10 cellular contexts compared by ENCODE assay signal in genomic region chr1:67338642-67339041, GRCh38. TPM values are rescaled to one million over a fixed set of nuclear protein-coding genes. Genes with fewer than 3 reads are reported as not detected.
DNase-seq lines count a peak whose midpoint lies in the region; ATAC-seq lines count a peak whose summit lies in the region.
"Had no signal": no experiment of that assay in that cellular context is flagged by ENCODE, and none has a peak within 500 bp of the region (broad histone marks: within the 10 kb centered on the region; RNA-seq: fewer than 3 reads in every experiment).

No MANE protein-coding gene starts in this region.

- peaks cover 87% of the 10 kb centered on the region for H3K4me1 Mint-ChIP-seq in activated CD4-positive, alpha-beta memory T cell treated with anti-CD3 and anti-CD28 coated beads for 36 hours (ENCODE audit: low read depth)
- H3K4me1 Mint-ChIP-seq in stimulated activated naive CD8-positive, alpha-beta T cell treated with anti-CD3 and anti-CD28 coated beads, Interleukin-15, amount 100 ng/mL, for 72 hours = peaks cover 92% of the 10 kb centered on the region

- peak; percentile 49 for DNase-seq in stimulated activated CD4-positive, alpha-beta T cell treated with anti-CD3 and anti-CD28 coated beads, Interleukin-4, amount 100 ng/mL, for 24 hours
- DNase-seq in stimulated activated CD4-positive, alpha-beta T cell treated with anti-CD3 and anti-CD28 coated beads, Interleukin-4, amount 100 ng/mL, for 4 hours = no peak
- peak; percentile 36 for DNase-seq in activated CD4-positive, alpha-beta memory T cell treated with anti-CD3 and anti-CD28 coated beads for 36 hours
- DNase-seq in stimulated activated naive CD8-positive, alpha-beta T cell treated with anti-CD3 and anti-CD28 coated beads, Interleukin-15, amount 100 ng/mL, for 72 hours = no peak
- DNase-seq in dermis blood vessel endothelial cell (no peak), NCI-H1105 treated with DMSO at 0.1 percent for 48 hours (lab: John Stamatoyannopoulos, UW) (no peak)
- DNase-seq: NCI-H1694 treated with DMSO at 0.1 percent for 48 hours had no signal

- intact Hi-C loops in activated CD4-positive, alpha-beta memory T cell treated with anti-CD3 and anti-CD28 coated beads for 36 hours (cut with micrococcal nuclease) = loop anchor here (1.0 to 10.0 kb wide), 8 partner anchors 24 to 1004 kb away; no protein-coding TSS in a partner anchor

- peak overlapping the region; percentile 97 for H3K27ac Mint-ChIP-seq in activated CD4-positive, alpha-beta memory T cell treated with anti-CD3 and anti-CD28 coated beads for 36 hours
- H3K27ac Mint-ChIP-seq in stimulated activated naive CD8-positive, alpha-beta T cell treated with anti-CD3 and anti-CD28 coated beads, Interleukin-15, amount 100 ng/mL, for 72 hours = peak overlapping the region; percentile 35 to 96

- ATAC-seq in HG02973 (IDR thresholded peaks at IDR 0.05; ENCODE audit: unreplicated experiment) = peak; percentile 38
- no peak for ATAC-seq in stimulated activated naive CD8-positive, alpha-beta T cell treated with anti-CD3 and anti-CD28 coated beads, Interleukin-15, amount 100 ng/mL, for 72 hours
- ATAC-seq in GM18870 (IDR thresholded peaks at IDR 0.05; ENCODE audit: unreplicated experiment) = no peak

- no peaks in the 10 kb centered on the region for H3K9me3 Mint-ChIP-seq in activated CD4-positive, alpha-beta memory T cell treated with anti-CD3 and anti-CD28 coated beads for 36 hours
- no peaks in the 10 kb centered on the region for H3K9me3 Mint-ChIP-seq in stimulated activated naive CD8-positive, alpha-beta T cell treated with anti-CD3 and anti-CD28 coated beads, Interleukin-15, amount 100 ng/mL, for 72 hours

- CTCF ChIA-PET in activated CD4-positive, alpha-beta memory T cell treated with anti-CD3 and anti-CD28 coated beads for 36 hours (lab: Charles Lee) = interaction anchor here (1.1 to 2.4 kb wide), 6 partner anchors 10 to 343 kb away, joined by 3 to 14 read pairs (median 6); no protein-coding TSS in a partner anchor

- peak overlapping the region; percentile 55 for H3K4me3 Mint-ChIP-seq in activated CD4-positive, alpha-beta memory T cell treated with anti-CD3 and anti-CD28 coated beads for 36 hours
- H3K4me3 Mint-ChIP-seq in stimulated activated naive CD8-positive, alpha-beta T cell treated with anti-CD3 and anti-CD28 coated beads, Interleukin-15, amount 100 ng/mL, for 72 hours = peak overlapping the region; percentile 61 to 67

- H3K27me3 Mint-ChIP-seq in activated CD4-positive, alpha-beta memory T cell treated with anti-CD3 and anti-CD28 coated beads for 36 hours = no peaks in the 10 kb centered on the region
- H3K27me3 Mint-ChIP-seq in stimulated activated naive CD8-positive, alpha-beta T cell treated with anti-CD3 and anti-CD28 coated beads, Interleukin-15, amount 100 ng/mL, for 72 hours = no peaks in the 10 kb centered on the region

- POLR2A ChIA-PET in activated CD4-positive, alpha-beta memory T cell treated with anti-CD3 and anti-CD28 coated beads for 36 hours (lab: Charles Lee) = interaction anchor here (0.6 to 3.1 kb wide), 15 partner anchors 12 to 172 kb away, joined by 3 to 32 read pairs (median 6); partner anchors contain the start of genes IL12RB2 and IL23R

- H3K36me3 Mint-ChIP-seq in activated CD4-positive, alpha-beta memory T cell treated with anti-CD3 and anti-CD28 coated beads for 36 hours = peaks cover 63% of the 10 kb centered on the region

RNA-seq across cellular contexts. Expression of gene IL12RB2, which starts 31.0 kb away (rescaled TPM):
- 10 to 100 TPM; 86.9 to 90.7 TPM for total RNA-seq in activated CD4-positive, alpha-beta memory T cell treated with anti-CD3 and anti-CD28 coated beads for 36 hours
- total RNA-seq in dermis blood vessel endothelial cell = not detected in 2 replicates
- total RNA-seq: H4 had no signal

Comparison
In these comparisons a context has a peak if more than half of its experiments do, and no peak if none do; other contexts are left out.
1. DNase-seq: peak in stimulated activated CD4-positive, alpha-beta T cell treated with anti-CD3 and anti-CD28 coated beads, Interleukin-4, amount 100 ng/mL, for 24 hours (single experiment) and activated CD4-positive, alpha-beta memory T cell treated with anti-CD3 and anti-CD28 coated beads for 36 hours (single experiment); none in stimulated activated CD4-positive, alpha-beta T cell treated with anti-CD3 and anti-CD28 coated beads, Interleukin-4, amount 100 ng/mL, for 4 hours (0 of 2), stimulated activated naive CD8-positive, alpha-beta T cell treated with anti-CD3 and anti-CD28 coated beads, Interleukin-15, amount 100 ng/mL, for 72 hours (0 of 2), dermis blood vessel endothelial cell (single experiment) and NCI-H1105 treated with DMSO at 0.1 percent for 48 hours (single experiment).
2. RNA of gene IL12RB2, which starts 31.0 kb away (total RNA-seq): 86.9 to 90.7 TPM in activated CD4-positive, alpha-beta memory T cell treated with anti-CD3 and anti-CD28 coated beads for 36 hours; not detected in dermis blood vessel endothelial cell; every median in the first group is over 10 times any median in the second.